ENCODE assay signal across 8 cellular contexts in the genomic region with DNA sequence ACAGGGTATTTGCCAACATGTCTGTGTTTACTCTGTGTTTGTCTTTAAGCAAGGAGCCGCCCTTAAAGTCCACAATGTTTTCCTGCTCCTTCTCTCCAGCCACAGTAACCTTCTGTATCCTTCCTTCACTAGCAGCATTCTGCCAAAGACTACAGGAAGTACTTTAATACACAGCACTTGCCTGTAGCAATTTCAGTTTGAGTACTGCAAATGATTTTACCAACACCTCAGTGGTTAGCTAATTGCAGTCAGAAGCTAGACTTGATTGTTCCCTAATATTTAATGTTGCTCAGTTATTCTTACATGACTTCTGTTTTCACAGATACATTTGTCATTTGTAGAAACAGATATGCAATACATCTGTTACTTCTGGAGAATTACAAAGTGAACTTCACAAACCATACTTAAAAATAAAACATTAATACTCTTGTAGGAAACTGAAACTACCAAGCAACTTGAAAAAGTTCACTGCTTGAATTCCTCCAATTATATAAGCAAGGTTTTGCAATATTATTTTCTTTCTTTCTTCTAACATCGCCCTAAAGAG.
DNase-seq lines count a peak whose midpoint lies in the region; ATAC-seq and TF ChIP-seq lines count a peak whose summit lies in the region.

No MANE protein-coding gene starts in this region.

- no peak overlapping the region for H2BK12ac ChIP-seq in trophoblast cell (ENCODE audit: low read length)

- TF ChIP-seq CTCF in GM10266 (IDR thresholded peaks at IDR 0.05; ENCODE audit: control insufficient read depth, insufficient read depth, low read depth, missing control alignments), result no peak
- TF ChIP-seq CTCF in natural killer cell (IDR thresholded peaks at IDR 0.05), result no peak

- no peak overlapping the region for H3K9ac ChIP-seq in trophoblast cell (ENCODE audit: low read length)

- no peak overlapping the region for H3K27ac ChIP-seq in trophoblast cell (ENCODE audit: low read depth, low read length)

- H4K91ac ChIP-seq in trophoblast cell (ENCODE audit: low read depth, low read length), result no peak overlapping the region

- no peak overlapping the region for H3K23ac ChIP-seq in trophoblast cell (ENCODE audit: low read length)

- no peak overlapping the region for H2AK5ac ChIP-seq in trophoblast cell (ENCODE audit: low read length)

- no peak overlapping the region for H2BK5ac ChIP-seq in trophoblast cell (ENCODE audit: low read depth, low read length, poor library complexity)

- peaks cover 9% of the 10 kb centered on the region for H3K36me3 Mint-ChIP-seq in natural killer cell

- H4K8ac ChIP-seq in trophoblast cell (ENCODE audit: low read depth, low read length), result no peak overlapping the region

- H3K4me3 ChIP-seq in trophoblast cell (ENCODE audit: low read depth, low read length), result no peak overlapping the region

- no peak overlapping the region for H3K18ac ChIP-seq in trophoblast cell (ENCODE audit: low read length)

- no peaks in the 10 kb centered on the region for H3K79me2 ChIP-seq in trophoblast cell (ENCODE audit: control insufficient read depth, insufficient read depth, low read length, poor library complexity)

- H3K4me1 ChIP-seq in trophoblast cell (ENCODE audit: control insufficient read depth in 1 of 2, insufficient read depth in 2 of 2, low read length in 2 of 2), result no peaks in the 10 kb centered on the region

- H3K4me2 ChIP-seq in trophoblast cell (ENCODE audit: low read length), result no peak overlapping the region

- no peak overlapping the region for H4K12ac ChIP-seq in trophoblast cell (ENCODE audit: low read depth, low read length)

- intact Hi-C loops in natural killer cell (cut with micrococcal nuclease), result no loop called here

- no peaks in the 10 kb centered on the region for H3K9me3 Mint-ChIP-seq in natural killer cell

- no peak overlapping the region for H2AFZ ChIP-seq in trophoblast cell (ENCODE audit: insufficient read depth, low read length, poor library complexity)

- H2BK120ac ChIP-seq in trophoblast cell (ENCODE audit: insufficient read depth, low read length, poor library complexity), result no peak overlapping the region

- no peaks in the 10 kb centered on the region for H3K27me3 ChIP-seq in trophoblast cell (ENCODE audit: insufficient read depth, low read length)

- H3K79me1 ChIP-seq in trophoblast cell (ENCODE audit: low read length), result no peaks in the 10 kb centered on the region

- no CpG with 5 or more reads among the region's 2 CpGs for WGBS in trophoblast cell (ENCODE audit: extremely low coverage, insufficient coverage, insufficient read length)

- H3K9me3 ChIP-seq in trophoblast cell (ENCODE audit: insufficient read depth, low read depth, low read length), result no peaks in the 10 kb centered on the region

- H3K27ac Mint-ChIP-seq in natural killer cell, result peak overlapping the region; percentile 58 to 68

- peak; percentile 35 for DNase-seq in GM10266 (ENCODE audit: extremely low spot score)
- peak; percentile 41 for DNase-seq in NCI-H2029 treated with DMSO at 0.1 percent for 48 hours (lab: John Stamatoyannopoulos, UW)
- DNase-seq in dedifferentiated amniotic fluid mesenchymal stem cell (ENCODE audit: extremely low spot score), result peak; percentile 18
- DNase-seq in natural killer cell, result no peak
- no peak for DNase-seq in iPS-NIHi11 (ENCODE audit: low spot score)
- no peak for DNase-seq in trophoblast cell
- DNase-seq in retina, result no peak

- peaks cover 31 to 34% of the 10 kb centered on the region in 2 donors for H3K4me1 Mint-ChIP-seq in natural killer cell

- no peak overlapping the region for H3K14ac ChIP-seq in trophoblast cell (ENCODE audit: low read length)

- H3K4me3 Mint-ChIP-seq in natural killer cell, result peak overlapping the region; percentile 78

- no peak overlapping the region for H3K4ac ChIP-seq in trophoblast cell (ENCODE audit: low read depth, low read length)

- H3K27me3 Mint-ChIP-seq in natural killer cell (ENCODE audit: low read depth in 2 of 2), result no peaks in the 10 kb centered on the region

- peak; percentile 80 for ATAC-seq in GM21529 (IDR thresholded peaks at IDR 0.05; ENCODE audit: unreplicated experiment)
- peak; percentile 55 to 80 (median 77) for ATAC-seq in natural killer cell

- peaks cover 0 to 2% of the 10 kb centered on the region in 2 experiments for H3K36me3 ChIP-seq in trophoblast cell (ENCODE audit: control insufficient read depth in 1 of 2, insufficient read depth in 2 of 2, low read length in 2 of 2)

Comparison
In these comparisons a context has a peak if more than half of its experiments do, and no peak if none do; other contexts are left out.
1. DNase-seq: peak in GM10266 (single experiment), NCI-H2029 treated with DMSO at 0.1 percent for 48 hours (single experiment) and dedifferentiated amniotic fluid mesenchymal stem cell (single experiment); none in natural killer cell (single experiment), iPS-NIHi11 (single experiment), trophoblast cell (0 of 2) and retina (single experiment).